In the genomic region with DNA sequence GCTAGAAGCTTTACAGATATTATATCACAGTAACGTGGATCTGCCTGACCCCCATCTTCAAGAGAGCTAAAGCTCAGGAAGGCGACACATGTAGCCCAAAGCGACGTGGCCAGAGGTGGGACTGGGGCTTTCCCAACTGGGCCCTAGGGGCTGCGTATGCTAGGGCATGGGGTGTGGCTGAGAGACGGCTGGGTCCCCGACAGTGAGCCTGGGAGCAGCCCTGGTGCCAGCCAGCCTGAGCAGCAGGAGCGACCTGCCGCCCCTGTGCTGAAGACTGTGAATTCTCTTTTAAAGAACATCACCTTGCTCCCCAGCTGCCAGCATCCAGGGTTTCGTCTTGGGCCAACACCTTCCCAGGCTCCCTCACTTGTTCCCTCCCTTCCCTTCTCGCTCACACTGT, we compare ENCODE assay signal across 22 cellular contexts.
"Had no signal": no experiment of that assay in that cellular context is flagged by ENCODE, and none has a peak within 500 bp of the region (broad histone marks: within the 10 kb centered on the region; RNA-seq: fewer than 3 reads in every experiment).

No MANE protein-coding gene starts in this region.

- H3K27ac ChIP-seq: body of pancreas, dorsolateral prefrontal cortex, gastroesophageal sphincter, heart left ventricle, pancreas, SJSA1, spleen, tibial nerve, VCaP had no signal

- ATAC-seq: activated T-cell treated with anti-CD3 and anti-CD28 coated beads, Interleukin-2, amount 50 U/mL, for 72 hours; body of pancreas; gastroesophageal sphincter; heart left ventricle; naive thymus-derived CD4-positive, alpha-beta T cell; stimulated activated naive B cell treated with anti-CD40 and anti-IgM and Interleukin-4, amounts not matched to agents 10 μg/mL and 1 μg/mL and 100 μg/mL, for 72 hours had no signal

- H3K27ac Mint-ChIP-seq: activated naive CD4-positive, alpha-beta T cell treated with anti-CD3 and anti-CD28 coated beads, Interleukin-2, amount 50 U/mL, for 24 hours; activated T-cell treated with anti-CD3 and anti-CD28 coated beads, Interleukin-2, amount 50 U/mL, for 72 hours; stimulated activated naive B cell treated with anti-CD40 and anti-IgM and Interleukin-4, amounts not matched to agents 10 μg/mL and 1 μg/mL and 100 μg/mL, for 72 hours had no signal

- H3K27me3 Mint-ChIP-seq: activated naive CD4-positive, alpha-beta T cell treated with anti-CD3 and anti-CD28 coated beads, Interleukin-2, amount 50 U/mL, for 24 hours; naive thymus-derived CD4-positive, alpha-beta T cell; stimulated activated naive B cell treated with anti-CD40 and anti-IgM and Interleukin-4, amounts not matched to agents 10 μg/mL and 1 μg/mL and 100 μg/mL, for 72 hours had no signal

- H3K4me3 Mint-ChIP-seq: activated naive CD4-positive, alpha-beta T cell treated with anti-CD3 and anti-CD28 coated beads, Interleukin-2, amount 50 U/mL, for 24 hours; activated T-cell treated with anti-CD3 and anti-CD28 coated beads, Interleukin-2, amount 50 U/mL, for 72 hours; naive thymus-derived CD4-positive, alpha-beta T cell; stimulated activated naive B cell treated with anti-CD40 and anti-IgM and Interleukin-4, amounts not matched to agents 10 μg/mL and 1 μg/mL and 100 μg/mL, for 72 hours had no signal

- H3K4me1 Mint-ChIP-seq: activated naive CD4-positive, alpha-beta T cell treated with anti-CD3 and anti-CD28 coated beads, Interleukin-2, amount 50 U/mL, for 24 hours had no signal

- H3K36me3 ChIP-seq: pancreas had no signal

- DNase-seq: activated CD4-positive, alpha-beta T cell treated with anti-CD3 and anti-CD28 coated beads, Interleukin-2, amount 50 U/mL, for 1 hour; activated CD4-positive, CD25-positive, alpha-beta regulatory T cell treated with anti-CD3 and anti-CD28 coated beads, Interleukin-2, amount 50 U/mL, for 72 hours; activated gamma-delta T cell; activated T-cell treated with anti-CD3 and anti-CD28 coated beads, Interleukin-2, amount 50 U/mL, for 72 hours; amygdala; body of pancreas; central memory CD4-positive, alpha-beta T cell; dorsolateral prefrontal cortex; heart left ventricle; mesendoderm; naive thymus-derived CD4-positive, alpha-beta T cell; pancreas; spleen; stimulated activated CD4-positive, alpha-beta T cell treated with anti-CD3 and anti-CD28 coated beads, Interleukin-4, amount 100 ng/mL, for 4 hours; stimulated activated naive B cell treated with anti-CD40 and anti-IgM and Interleukin-4, amounts not matched to agents 10 μg/mL and 1 μg/mL and 100 μg/mL, for 72 hours; substantia nigra; T-helper 2 cell had no signal

- H3K9me3 Mint-ChIP-seq: activated naive CD4-positive, alpha-beta T cell treated with anti-CD3 and anti-CD28 coated beads, Interleukin-2, amount 50 U/mL, for 24 hours; activated T-cell treated with anti-CD3 and anti-CD28 coated beads, Interleukin-2, amount 50 U/mL, for 72 hours; naive thymus-derived CD4-positive, alpha-beta T cell; stimulated activated naive B cell treated with anti-CD40 and anti-IgM and Interleukin-4, amounts not matched to agents 10 μg/mL and 1 μg/mL and 100 μg/mL, for 72 hours had no signal

- H3K9me3 ChIP-seq: body of pancreas, gastroesophageal sphincter, heart left ventricle, pancreas, SJSA1, spleen, tibial nerve had no signal

- H3K4me1 ChIP-seq: body of pancreas, gastroesophageal sphincter, heart left ventricle, pancreas, SJSA1, spleen, tibial nerve had no signal

- H3K4me3 ChIP-seq: body of pancreas, dorsolateral prefrontal cortex, gastroesophageal sphincter, heart left ventricle, pancreas, SJSA1, spleen, tibial nerve had no signal

- H3K27me3 ChIP-seq: body of pancreas, dorsolateral prefrontal cortex, gastroesophageal sphincter, heart left ventricle, pancreas, SJSA1, spleen, tibial nerve had no signal
